ENCODE assay signal across 9 cellular contexts in the genomic region with DNA sequence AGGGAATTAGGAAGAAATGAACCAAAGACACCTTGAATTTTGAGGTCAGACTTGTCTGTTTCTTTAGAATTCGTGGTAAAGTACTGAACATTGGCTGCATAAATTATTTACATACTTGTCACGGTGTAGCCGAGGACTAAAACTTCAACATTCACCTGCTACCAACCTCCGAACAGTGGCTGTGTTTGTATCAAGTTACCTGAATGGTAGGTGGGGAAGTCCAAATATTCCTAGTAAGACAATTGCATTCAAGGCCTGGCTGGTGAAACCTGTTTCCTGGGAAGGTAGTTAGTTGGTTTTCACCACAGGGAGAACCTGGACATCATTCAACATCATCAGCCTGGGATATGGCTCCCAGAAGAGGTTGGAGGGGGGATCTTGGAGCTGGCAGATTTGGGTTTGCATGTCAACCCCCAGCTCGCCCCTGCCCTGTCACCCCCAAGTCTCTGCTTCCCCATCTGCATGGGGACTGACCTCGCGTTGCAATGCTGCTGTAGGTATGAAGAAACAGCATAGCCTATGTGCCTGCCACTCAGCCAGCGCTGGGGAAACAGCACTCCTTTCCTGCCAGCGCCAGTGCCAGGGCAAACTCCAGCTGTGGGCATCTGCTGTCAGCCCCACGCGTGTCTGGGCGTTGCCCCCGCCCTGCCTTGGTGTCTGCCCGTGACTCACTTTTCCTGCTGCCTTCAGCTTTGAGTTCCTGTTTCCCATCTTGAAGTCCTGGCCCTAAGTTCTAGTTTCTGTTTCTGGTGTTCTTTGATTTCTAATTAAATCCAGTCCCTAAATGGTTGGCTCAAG. TPM values are rescaled to one million over a fixed set of nuclear protein-coding genes. Genes with fewer than 3 reads are reported as not detected.
DNase-seq lines count a peak whose midpoint lies in the region; ATAC-seq, FAIRE-seq and TF ChIP-seq lines count a peak whose summit lies in the region.
"Had no signal": no experiment of that assay in that cellular context is flagged by ENCODE, and none has a peak within 500 bp of the region (broad histone marks: within the 10 kb centered on the region; RNA-seq: fewer than 3 reads in every experiment).

No MANE protein-coding gene starts in this region.

- H3K4me3 ChIP-seq in MG63 (no peak overlapping the region), kidney (ENCODE audit: low read length in 2 of 2) (no peak overlapping the region), testis (no peak overlapping the region)
- H3K4me3 ChIP-seq: A549 had no signal

- H3K36me3 ChIP-seq in MG63 = no peaks in the 10 kb centered on the region
- no peaks in the 10 kb centered on the region for H3K36me3 ChIP-seq in kidney (ENCODE audit: control insufficient read depth in 1 of 2, insufficient read depth in 2 of 2, low read length in 2 of 2)
- H3K36me3 ChIP-seq in testis (ENCODE audit: low read depth, missing control alignments) = no peaks in the 10 kb centered on the region

- no peaks in the 10 kb centered on the region for H3K9me3 ChIP-seq in MG63
- no peaks in the 10 kb centered on the region for H3K9me3 ChIP-seq in kidney (ENCODE audit: control insufficient read depth in 1 of 2, low read length in 2 of 2)
- no peaks in the 10 kb centered on the region for H3K9me3 ChIP-seq in testis
- H3K9me3 ChIP-seq: A549 had no signal

- peaks cover 42% of the 10 kb centered on the region for H3K4me1 Mint-ChIP-seq in activated naive CD8-positive, alpha-beta T cell treated with anti-CD3 and anti-CD28 coated beads for 36 hours

- H3K9ac ChIP-seq in kidney (ENCODE audit: low read length in 2 of 2) = no peak overlapping the region

- WGBS in testis, 2 donors = 69 to 84% methylated on average over 9 to 14 of the region's 14 CpGs

- H3K27me3 Mint-ChIP-seq in activated naive CD8-positive, alpha-beta T cell treated with anti-CD3 and anti-CD28 coated beads for 36 hours = no peaks in the 10 kb centered on the region

- H3K4me3 Mint-ChIP-seq in activated naive CD8-positive, alpha-beta T cell treated with anti-CD3 and anti-CD28 coated beads for 36 hours = peak overlapping the region; percentile 14

- DNase-seq in NCI-H526 (lab: John Stamatoyannopoulos, UW) (peak; percentile 11 to 13), NCI-H526 treated with DMSO at 0.1 percent for 48 hours (lab: John Stamatoyannopoulos, UW) (no peak), MG63 (peak; percentile 69), kidney (peak; percentile 84), testis (peak; percentile 34), SW 1271 (lab: John Stamatoyannopoulos, UW) (no peak)
- peak; percentile 55 for DNase-seq in activated naive CD8-positive, alpha-beta T cell treated with anti-CD3 and anti-CD28 coated beads for 36 hours

- no peaks in the 10 kb centered on the region for H3K36me3 Mint-ChIP-seq in activated naive CD8-positive, alpha-beta T cell treated with anti-CD3 and anti-CD28 coated beads for 36 hours

- TF ChIP-seq POLR2A in testis (IDR thresholded peaks at IDR 0.05) = no peak

- peaks cover 1% of the 10 kb centered on the region for H3K9me3 Mint-ChIP-seq in activated naive CD8-positive, alpha-beta T cell treated with anti-CD3 and anti-CD28 coated beads for 36 hours

- FAIRE-seq in kidney (lab: Jason Lieb, UNC) = no peak
- FAIRE-seq: A549 had no signal

- no peak for TF ChIP-seq CTCF in kidney (IDR thresholded peaks at IDR 0.05; ENCODE audit: borderline replicate concordance, extremely low read depth, insufficient read depth)
- TF ChIP-seq CTCF in testis (IDR thresholded peaks at IDR 0.05) = no peak

- H3K27ac Mint-ChIP-seq in activated naive CD8-positive, alpha-beta T cell treated with anti-CD3 and anti-CD28 coated beads for 36 hours = peak overlapping the region; percentile 52

- H3K4me1 ChIP-seq in kidney (ENCODE audit: control insufficient read depth in 1 of 2, insufficient read depth in 1 of 2, low read depth in 1 of 2, low read length in 2 of 2) (no peaks in the 10 kb centered on the region), testis (no peaks in the 10 kb centered on the region)
- H3K4me1 ChIP-seq: A549 had no signal

- no peak overlapping the region for H3K27ac ChIP-seq in kidney (ENCODE audit: low read depth in 2 of 2, low read length in 2 of 2)
- H3K27ac ChIP-seq in testis = peak overlapping the region in 1 of 2 donors; percentile 61
- H3K27ac ChIP-seq: A549 had no signal

- no peaks in the 10 kb centered on the region for H3K27me3 ChIP-seq in MG63
- H3K27me3 ChIP-seq in testis = no peaks in the 10 kb centered on the region

- no peak for ATAC-seq in GM21528 (IDR thresholded peaks at IDR 0.05; ENCODE audit: low FRiP score, unreplicated experiment)

- intact Hi-C loops in kidney (cut with DNase I) = no loop called here
- intact Hi-C loops in testis (cut with DNase I; ENCODE audit: low total_unique reads) = no loop called here

RNA-seq across cellular contexts. Expression of a gene that starts 12.7 kb away (rescaled TPM):
- 11.1 and 13.4 TPM in 2 replicates for total RNA-seq in MG63 (2014; rRNA removed; shearing (Covaris generic); ENCODE audit: low replicate concordance)
- 100 to 1,000 TPM; 106 to 114 TPM for total RNA-seq in activated naive CD8-positive, alpha-beta T cell treated with anti-CD3 and anti-CD28 coated beads for 36 hours
- total RNA-seq in kidney (96.6 TPM), testis (10 to 100 TPM; 95.3 to 98.6 TPM)
- polyA plus RNA-seq in kidney (ENCODE audit: insufficient read depth, low read depth, low replicate concordance) (12.9 TPM), testis (ENCODE audit: insufficient read depth, low read depth, low replicate concordance) (54.2 TPM)

RNA-seq across cellular contexts. Expression of a gene that starts 44.0 kb away (rescaled TPM):
- 71.2 and 71.3 TPM in 2 replicates for total RNA-seq in MG63 (2014; rRNA removed; shearing (Covaris generic); ENCODE audit: low replicate concordance)
- total RNA-seq in activated naive CD8-positive, alpha-beta T cell treated with anti-CD3 and anti-CD28 coated beads for 36 hours = 100 to 1,000 TPM; 158 to 163 TPM
- 37.1 TPM for total RNA-seq in kidney
- polyA plus RNA-seq in kidney (ENCODE audit: insufficient read depth, low read depth, low replicate concordance) = 18.9 TPM
- total RNA-seq in testis = 10 to 100 TPM; 54.9 to 57.2 TPM
- polyA plus RNA-seq in testis (ENCODE audit: insufficient read depth, low read depth, low replicate concordance) = 81.8 TPM

Comparison
In these comparisons a context has a peak if more than half of its experiments do, and no peak if none do; other contexts are left out.
1. DNase-seq: peak in NCI-H526 (2 of 2), MG63 (single experiment), activated naive CD8-positive, alpha-beta T cell treated with anti-CD3 and anti-CD28 coated beads for 36 hours (single experiment), kidney (single experiment) and testis (single experiment); none in NCI-H526 treated with DMSO at 0.1 percent for 48 hours (single experiment) and SW 1271 (0 of 2).